12 cellular contexts compared by ENCODE assay signal in genomic region chrX:21658746-21659145, GRCh38. TPM values are rescaled to one million over a fixed set of nuclear protein-coding genes. Genes with fewer than 3 reads are reported as not detected.
DNase-seq lines count a peak whose midpoint lies in the region; ATAC-seq and FAIRE-seq lines count a peak whose summit lies in the region.
"Had no signal": no experiment of that assay in that cellular context is flagged by ENCODE, and none has a peak within 500 bp of the region (broad histone marks: within the 10 kb centered on the region; RNA-seq: fewer than 3 reads in every experiment).

No MANE protein-coding gene starts in this region.

- DNase-seq in NCI-H345 (lab: John Stamatoyannopoulos, UW), result peak; percentile 5
- no peak for DNase-seq in NCI-H345 treated with DMSO at 0.1 percent for 48 hours (lab: John Stamatoyannopoulos, UW; ENCODE audit: unreplicated experiment)
- DNase-seq in activated T-cell treated with anti-CD3 and anti-CD28 coated beads, Interleukin-2, amount 50 U/mL, for 72 hours, result peak in 1 of 2 donors; percentile 4
- DNase-seq in left ventricle myocardium superior, result peak; percentile 48
- peak; percentile 87 for DNase-seq in small intestine
- no peak for DNase-seq in dedifferentiated amniotic fluid mesenchymal stem cell (ENCODE audit: extremely low spot score)
- no peak for DNase-seq in GM19240 (ENCODE audit: insufficient read length, low spot score)
- no peak for DNase-seq in foreskin melanocyte
- DNase-seq: NK-92 treated with Interleukin-12 subunit alpha and Interleukin-12 subunit beta, amount 100 ng/mL, for 24 hours had no signal

- no peaks in the 10 kb centered on the region for H3K9me3 Mint-ChIP-seq in activated T-cell treated with anti-CD3 and anti-CD28 coated beads, Interleukin-2, amount 50 U/mL, for 72 hours

- peaks cover 0 to 1% of the 10 kb centered on the region in 2 donors for H3K36me3 Mint-ChIP-seq in activated T-cell treated with anti-CD3 and anti-CD28 coated beads, Interleukin-2, amount 50 U/mL, for 72 hours (ENCODE audit: insufficient read depth in 2 of 2)

- H3K27ac Mint-ChIP-seq in activated T-cell treated with anti-CD3 and anti-CD28 coated beads, Interleukin-2, amount 50 U/mL, for 72 hours, result no peak overlapping the region

- peak overlapping the region; percentile 54 to 56 for H3K4me3 Mint-ChIP-seq in activated T-cell treated with anti-CD3 and anti-CD28 coated beads, Interleukin-2, amount 50 U/mL, for 72 hours

- no peaks in the 10 kb centered on the region for H3K27me3 ChIP-seq in small intestine (ENCODE audit: control insufficient read depth in 2 of 2, insufficient read depth in 2 of 2, low read length in 2 of 2)

- no peaks in the 10 kb centered on the region for H3K4me1 Mint-ChIP-seq in activated T-cell treated with anti-CD3 and anti-CD28 coated beads, Interleukin-2, amount 50 U/mL, for 72 hours (ENCODE audit: low read depth)

- no peak for FAIRE-seq in small intestine (lab: Jason Lieb, UNC)

- H3K27ac ChIP-seq in small intestine (ENCODE audit: low read depth in 1 of 2, low read length in 1 of 2), result peak overlapping the region; percentile 75 to 81
- H3K27ac ChIP-seq: 22Rv1, tibial nerve had no signal

- H3K9me3 ChIP-seq in small intestine (ENCODE audit: control insufficient read depth, low read depth), result no peaks in the 10 kb centered on the region

- peak; percentile 42 to 53 for ATAC-seq in activated T-cell treated with anti-CD3 and anti-CD28 coated beads, Interleukin-2, amount 50 U/mL, for 72 hours (replicated peaks in 1 of 2)
- peak; percentile 69 for ATAC-seq in left ventricle myocardium superior

- no peaks in the 10 kb centered on the region for H3K36me3 ChIP-seq in small intestine (ENCODE audit: control insufficient read depth in 2 of 2, insufficient read depth in 2 of 2, low read length in 2 of 2)
- H3K36me3 ChIP-seq: tibial nerve had no signal

- H3K4me3 ChIP-seq in small intestine (ENCODE audit: low read depth in 1 of 2, low read length in 2 of 2), result peak overlapping the region in 1 of 2 donors; percentile 62

- H3K4me1 ChIP-seq in small intestine (ENCODE audit: control insufficient read depth in 2 of 2, insufficient read depth in 1 of 2, low read depth in 1 of 2, low read length in 1 of 2), result no peaks in the 10 kb centered on the region
- H3K4me1 ChIP-seq: tibial nerve had no signal

- intact Hi-C loops in left ventricle myocardium superior (cut with micrococcal nuclease), result no loop called here

- WGBS in small intestine, 3 donors, result 12 to 36% (median 21%) methylated on average over 5 to 23 of the region's 23 CpGs

- H3K27me3 Mint-ChIP-seq in activated T-cell treated with anti-CD3 and anti-CD28 coated beads, Interleukin-2, amount 50 U/mL, for 72 hours (ENCODE audit: low read depth), result peaks cover 9% of the 10 kb centered on the region

RNA-seq across cellular contexts. Expression of gene KLHL34, which starts 0.6 kb away (rescaled TPM):
- under 1 TPM; 0.79 to 0.94 TPM for total RNA-seq in activated T-cell treated with anti-CD3 and anti-CD28 coated beads, Interleukin-2, amount 50 U/mL, for 72 hours
- total RNA-seq in left ventricle myocardium superior, result 3.6 TPM
- 1 to 10 TPM in 2 of 3 donors, under 1 TPM in 1; 0.81 to 1.3 (median 1.0) TPM for polyA plus RNA-seq in small intestine
- total RNA-seq: M059J had no signal

Comparison
In these comparisons a context has a peak if more than half of its experiments do, and no peak if none do; other contexts are left out.
1. DNase-seq: peak in NCI-H345 (single experiment), left ventricle myocardium superior (single experiment) and small intestine (single experiment); none in NCI-H345 treated with DMSO at 0.1 percent for 48 hours (single experiment), dedifferentiated amniotic fluid mesenchymal stem cell (single experiment), GM19240 (single experiment) and foreskin melanocyte (single experiment).